14 cellular contexts compared by ENCODE assay signal in the genomic region with DNA sequence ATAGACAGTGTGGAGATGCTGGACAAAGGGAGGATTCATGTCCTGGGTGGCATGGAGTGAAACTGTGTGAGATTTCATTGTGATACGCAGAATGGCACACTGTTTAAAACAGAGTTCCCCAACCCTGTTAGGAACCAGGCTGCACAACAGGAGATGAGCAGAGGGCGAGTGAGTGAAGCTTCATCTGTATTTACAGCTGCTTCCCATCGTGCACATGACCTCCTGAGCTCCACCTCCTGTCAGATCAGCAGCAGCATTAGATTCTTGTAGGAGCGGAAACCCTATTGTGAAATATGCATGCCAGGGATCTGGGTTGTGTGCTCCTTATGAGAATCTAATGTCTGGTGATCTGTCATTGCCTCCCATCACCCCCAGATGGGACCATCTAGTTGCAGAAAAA.
A peak's percentile ranks its signal among the peaks of the same experiment; 100 is the strongest.
DNase-seq lines count a peak whose midpoint lies in the region; ATAC-seq, FAIRE-seq and TF ChIP-seq lines count a peak whose summit lies in the region.
"Had no signal": no experiment of that assay in that cellular context is flagged by ENCODE, and none has a peak within 500 bp of the region (broad histone marks: within the 10 kb centered on the region; RNA-seq: fewer than 3 reads in every experiment).

No MANE protein-coding gene starts in this region.

- H3K27ac ChIP-seq in AG04450 (ENCODE audit: low read depth, low read length), result no peak overlapping the region
- H3K27ac ChIP-seq in HepG2 (ENCODE audit: extremely low read length, insufficient read depth, low read length), result no peak overlapping the region
- H3K27ac ChIP-seq: ascending aorta had no signal

- POLR2A ChIA-PET in AG04450 (lab: Yijun Ruan, JAX) (interaction anchor here (0.7 to 1.6 kb wide), 3 partner anchors 10 to 73 kb away, joined by 3 to 13 read pairs (median 6); a partner anchor contains a TSS), HepG2 (lab: Yijun Ruan, JAX) (no interaction called here)

- TF ChIP-seq POLR2A in HepG2 (IDR thresholded peaks at IDR 0.05; ENCODE audit: insufficient read depth in 1 of 2, low read depth in 2 of 2, low read length in 2 of 2), result no peak
- TF ChIP-seq POLR2A in H54 (IDR thresholded peaks at IDR 0.05; ENCODE audit: low read depth, low read length), result no peak

- WGBS in HepG2 (ENCODE audit: low lambda C conversion rate), result 35% methylated on average over 4 of the region's 4 CpGs

- TF ChIP-seq RAD21 in HepG2 (CRISPR knock-in tag; IDR thresholded peaks at IDR 0.05), result no peak

- BruUV-seq in HepG2 (replicated peaks; lab: Mats Ljungman, UMichigan), result no TSS peak

- H3K27me3 ChIP-seq in AG04450 (ENCODE audit: control insufficient read depth, insufficient read depth, low read length) (peaks cover 3% of the 10 kb centered on the region), HepG2 (ENCODE audit: control insufficient read depth in 1 of 2, insufficient read depth in 2 of 2, low read length in 2 of 2) (no peaks in the 10 kb centered on the region), MG63 (peaks cover 2% of the 10 kb centered on the region; the same call in 1 of the 2 replicates)
- H3K27me3 ChIP-seq: ascending aorta had no signal

- H3K4me1 ChIP-seq in HepG2 (ENCODE audit: insufficient read depth, low read length), result peaks cover 20% of the 10 kb centered on the region; the same call in 1 of the 2 replicates
- H3K4me1 ChIP-seq: ascending aorta had no signal

- H3K27me3 Mint-ChIP-seq in stimulated activated memory B cell treated with anti-CD40 and anti-IgM and Interleukin-4, amounts not matched to agents 10 μg/mL and 1 μg/mL and 100 μg/mL, for 72 hours, result peaks cover 19% of the 10 kb centered on the region

- H3K4me2 ChIP-seq in HepG2 (ENCODE audit: low read depth, low read length), result no peak overlapping the region

- ATAC-seq in HepG2, result peak; percentile 49
- ATAC-seq in stimulated activated memory B cell treated with anti-CD40 and anti-IgM and Interleukin-4, amounts not matched to agents 10 μg/mL and 1 μg/mL and 100 μg/mL, for 72 hours, result no peak

- CTCF ChIA-PET in AG04450 (lab: Charles Lee), result interaction anchor here (2.3 to 2.5 kb wide), 2 partner anchors 68 to 489 kb away, joined by 8 read pairs; no protein-coding TSS in a partner anchor
- CTCF ChIA-PET in HepG2 (lab: Yijun Ruan, JAX; ENCODE audit: low intra/inter-chr PET ratio, low total read pairs), result no interaction called here

- intact Hi-C loops in HepG2 (cut with micrococcal nuclease; ENCODE audit: unreplicated experiment), result no loop called here

- H3K4me1 Mint-ChIP-seq in stimulated activated memory B cell treated with anti-CD40 and anti-IgM and Interleukin-4, amounts not matched to agents 10 μg/mL and 1 μg/mL and 100 μg/mL, for 72 hours, result no peaks in the 10 kb centered on the region

- TF ChIP-seq EP300 in HepG2 (IDR thresholded peaks at IDR 0.05; ENCODE audit: low read depth in 2 of 2, low read length in 2 of 2) (no peak), HepG2 (CRISPR knock-in tag; IDR thresholded peaks at IDR 0.05; ENCODE audit: borderline replicate concordance) (no peak)

- no peak overlapping the region for H3K9ac ChIP-seq in HepG2 (ENCODE audit: insufficient read depth, low read depth, low read length)

- H3K9me3 ChIP-seq in AG04450 (ENCODE audit: control insufficient read depth, insufficient read depth, low read length), result no peaks in the 10 kb centered on the region
- peaks cover under 1% of the 10 kb centered on the region; the same call in 1 of the 2 replicates for H3K9me3 ChIP-seq in HepG2 (ENCODE audit: low read length)
- no peaks in the 10 kb centered on the region for H3K9me3 ChIP-seq in MG63

- no peak for TF ChIP-seq CTCF in AG04450 (IDR thresholded peaks at IDR 0.05; ENCODE audit: low read depth, low read length)
- TF ChIP-seq CTCF in choroid plexus epithelial cell (conservative IDR thresholded peaks at IDR 0.05; ENCODE audit: low read depth, low read length), result peak; percentile 18
- TF ChIP-seq CTCF in HepG2 (CRISPR knock-in tag; IDR thresholded peaks at IDR 0.05), result peak; percentile 29; the same call in 1 of the 2 replicates

- in situ Hi-C loops in HepG2 (cut with HindIII; ENCODE audit: extremely low pct_ligation_motif_present, low pct_unique_long_range_greater_than_20kb), result no loop called here

- H2AFZ ChIP-seq in HepG2 (ENCODE audit: low read length), result no peak overlapping the region

- DNase-seq in AG04450 (ENCODE audit: low read depth, low spot score), result peak; percentile 61
- DNase-seq in LHCN-M2 (ENCODE audit: low read depth), result peak; percentile 67
- peak; percentile 97 for DNase-seq in choroid plexus epithelial cell (ENCODE audit: low read depth)
- DNase-seq in HepG2 (ENCODE audit: low spot score), result no peak
- no peak for DNase-seq in H54 (ENCODE audit: insufficient read length, low spot score)
- DNase-seq in stimulated activated CD4-positive, alpha-beta T cell treated with anti-CD3 and anti-CD28 coated beads, Interleukin-2, amount 100 ng/mL, for 48 hours, result no peak
- DNase-seq in MG63, result no peak
- DNase-seq: Calu3, H7, NCI-H2081 treated with DMSO at 0.1 percent for 48 hours, small intestine had no signal

- no peaks in the 10 kb centered on the region for H3K79me2 ChIP-seq in HepG2 (ENCODE audit: insufficient read depth, low read length)

- H3K4me3 Mint-ChIP-seq in stimulated activated memory B cell treated with anti-CD40 and anti-IgM and Interleukin-4, amounts not matched to agents 10 μg/mL and 1 μg/mL and 100 μg/mL, for 72 hours, result no peak overlapping the region
- H3K4me3 Mint-ChIP-seq: dendritic cell treated with granulocyte-macrophage colony-stimulating factor and Interleukin-4, amounts not matched to agents 40 ng/mL and 50 ng/mL, for 4 days had no signal

- H3K36me3 ChIP-seq in HepG2 (replicated peaks in 1 of 2; ENCODE audit: control insufficient read depth in 1 of 2, insufficient read depth in 2 of 2, low read length in 2 of 2) (no peaks in the 10 kb centered on the region), MG63 (no peaks in the 10 kb centered on the region)
- H3K36me3 ChIP-seq: ascending aorta had no signal

- no peak overlapping the region for H3K27ac Mint-ChIP-seq in stimulated activated memory B cell treated with anti-CD40 and anti-IgM and Interleukin-4, amounts not matched to agents 10 μg/mL and 1 μg/mL and 100 μg/mL, for 72 hours
- H3K27ac Mint-ChIP-seq: dendritic cell treated with granulocyte-macrophage colony-stimulating factor and Interleukin-4, amounts not matched to agents 40 ng/mL and 50 ng/mL, for 4 days had no signal

- no peaks in the 10 kb centered on the region for H4K20me1 ChIP-seq in HepG2 (ENCODE audit: insufficient read depth, low read length)

- H3K36me3 Mint-ChIP-seq in stimulated activated memory B cell treated with anti-CD40 and anti-IgM and Interleukin-4, amounts not matched to agents 10 μg/mL and 1 μg/mL and 100 μg/mL, for 72 hours, result no peaks in the 10 kb centered on the region

- FAIRE-seq in HepG2 (lab: Jason Lieb, UNC) (no peak), H54 (lab: Jason Lieb, UNC) (no peak)
- FAIRE-seq: small intestine had no signal

- H3K9me3 Mint-ChIP-seq in stimulated activated memory B cell treated with anti-CD40 and anti-IgM and Interleukin-4, amounts not matched to agents 10 μg/mL and 1 μg/mL and 100 μg/mL, for 72 hours, result no peaks in the 10 kb centered on the region

- H3K4me3 ChIP-seq in AG04450 (ENCODE audit: low read depth, low read length) (no peak overlapping the region), choroid plexus epithelial cell (ENCODE audit: low read depth, low read length) (no peak overlapping the region), HepG2 (replicated peaks in 1 of 3; ENCODE audit: insufficient read depth in 1 of 3, low read depth in 2 of 3, low read length in 3 of 3) (no peak overlapping the region), MG63 (no peak overlapping the region)
- H3K4me3 ChIP-seq: ascending aorta had no signal

TF ChIP-seq in HepG2, 621 proteins besides CTCF, POLR2A, EP300 and RAD21 (continues in another document):
- TF ChIP-seq CEBPG (CRISPR knock-in tag; IDR thresholded peaks at IDR 0.05), result 0 out of 2 replicates have a peak, but pooled peaks have one; percentile 29
- TF ChIP-seq KAT2B (IDR thresholded peaks at IDR 0.05; ENCODE audit: borderline replicate concordance, low read depth, low read length), result no peak
- TF ChIP-seq, protein P1, sequence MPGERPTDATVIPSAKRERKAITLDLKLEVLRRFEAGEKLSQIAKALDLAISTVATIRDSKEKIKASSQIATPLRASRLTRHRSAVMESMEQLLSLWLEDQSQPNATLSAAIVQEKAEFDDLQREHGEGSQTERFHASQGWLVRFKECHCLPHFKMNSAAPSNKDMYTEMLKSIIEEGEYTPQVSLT (CRISPR knock-in tag; IDR thresholded peaks at IDR 0.05; ENCODE audit: borderline replicate concordance, low read depth), result no peak
- TF ChIP-seq KMT2B (CRISPR knock-in tag; IDR thresholded peaks at IDR 0.05), result no peak
- no peak for TF ChIP-seq ZNF496 (CRISPR knock-in tag; IDR thresholded peaks at IDR 0.05; ENCODE audit: insufficient replicate concordance)
- no peak for TF ChIP-seq ZBTB8A (CRISPR knock-in tag; IDR thresholded peaks at IDR 0.05; ENCODE audit: borderline replicate concordance, low read depth)
- peak; percentile 27 for TF ChIP-seq TEAD3 (CRISPR knock-in tag; optimal IDR thresholded peaks at IDR 0.05; ENCODE audit: borderline replicate concordance)
- TF ChIP-seq, protein P2, sequence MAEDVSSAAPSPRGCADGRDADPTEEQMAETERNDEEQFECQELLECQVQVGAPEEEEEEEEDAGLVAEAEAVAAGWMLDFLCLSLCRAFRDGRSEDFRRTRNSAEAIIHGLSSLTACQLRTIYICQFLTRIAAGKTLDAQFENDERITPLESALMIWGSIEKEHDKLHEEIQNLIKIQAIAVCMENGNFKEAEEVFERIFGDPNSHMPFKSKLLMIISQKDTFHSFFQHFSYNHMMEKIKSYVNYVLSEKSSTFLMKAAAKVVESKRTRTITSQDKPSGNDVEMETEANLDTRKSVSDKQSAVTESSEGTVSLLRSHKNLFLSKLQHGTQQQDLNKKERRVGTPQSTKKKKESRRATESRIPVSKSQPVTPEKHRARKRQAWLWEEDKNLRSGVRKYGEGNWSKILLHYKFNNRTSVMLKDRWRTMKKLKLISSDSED (CRISPR knock-in tag; IDR thresholded peaks at IDR 0.05), result no peak
- TF ChIP-seq, protein P3, sequence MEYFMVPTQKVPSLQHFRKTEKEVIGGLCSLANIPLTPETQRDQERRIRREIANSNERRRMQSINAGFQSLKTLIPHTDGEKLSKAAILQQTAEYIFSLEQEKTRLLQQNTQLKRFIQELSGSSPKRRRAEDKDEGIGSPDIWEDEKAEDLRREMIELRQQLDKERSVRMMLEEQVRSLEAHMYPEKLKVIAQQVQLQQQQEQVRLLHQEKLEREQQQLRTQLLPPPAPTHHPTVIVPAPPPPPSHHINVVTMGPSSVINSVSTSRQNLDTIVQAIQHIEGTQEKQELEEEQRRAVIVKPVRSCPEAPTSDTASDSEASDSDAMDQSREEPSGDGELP (IDR thresholded peaks at IDR 0.05; ENCODE audit: borderline replicate concordance, low read depth), result 0 out of 2 replicates have a peak, but pooled peaks have one; percentile 8
- TF ChIP-seq ZNF737 (CRISPR knock-in tag; IDR thresholded peaks at IDR 0.05; ENCODE audit: borderline replicate concordance), result no peak

Comparison
In these comparisons a context has a peak if more than half of its experiments do, and no peak if none do; other contexts are left out.
1. DNase-seq: peak in AG04450 (single experiment), LHCN-M2 (single experiment) and choroid plexus epithelial cell (single experiment); none in HepG2 (single experiment), H54 (single experiment), stimulated activated CD4-positive, alpha-beta T cell treated with anti-CD3 and anti-CD28 coated beads, Interleukin-2, amount 100 ng/mL, for 48 hours (0 of 2) and MG63 (single experiment).